ENCODE assay signal across 1 cellular context in genomic region chr19:1104452-1105216, GRCh38.
A peak's percentile ranks its signal among the peaks of the same experiment; 100 is the strongest.
TF ChIP-seq lines count a peak whose summit lies in the region.

No MANE protein-coding gene starts in this region.

TF ChIP-seq in HepG2, 621 proteins besides CTCF, POLR2A, EP300 and RAD21 (continued from another document and continues in another):
- TF ChIP-seq KDM6A (CRISPR knock-in tag; IDR thresholded peaks at IDR 0.05; ENCODE audit: low read depth): no peak
- no peak for TF ChIP-seq HBP1 (CRISPR knock-in tag; IDR thresholded peaks at IDR 0.05; ENCODE audit: low read depth)
- peak; percentile 87; the same call in 1 of the 2 replicates for TF ChIP-seq ZNF816 (CRISPR knock-in tag; IDR thresholded peaks at IDR 0.05; ENCODE audit: borderline replicate concordance)
- TF ChIP-seq MED8 (CRISPR knock-in tag; IDR thresholded peaks at IDR 0.05; ENCODE audit: insufficient replicate concordance): no peak
- TF ChIP-seq ZNF616 (CRISPR knock-in tag; IDR thresholded peaks at IDR 0.05; ENCODE audit: low read depth): no peak
- no peak for TF ChIP-seq ZNF781 (CRISPR knock-in tag; IDR thresholded peaks at IDR 0.05; ENCODE audit: borderline replicate concordance, not compliant biosample characterization)
- 0 out of 2 replicates have a peak, but pooled peaks have one; percentile 37 for TF ChIP-seq ZNF670 (CRISPR knock-in tag; IDR thresholded peaks at IDR 0.05; ENCODE audit: borderline replicate concordance)
- TF ChIP-seq HIVEP1 (CRISPR knock-in tag; IDR thresholded peaks at IDR 0.05): 0 out of 2 replicates have a peak, but pooled peaks have one; percentile 34
- peak; percentile 58; the same call in 1 of the 2 replicates for TF ChIP-seq AKAP8 (CRISPR knock-in tag; IDR thresholded peaks at IDR 0.05)
- no peak for TF ChIP-seq ZNF746 (CRISPR knock-in tag; IDR thresholded peaks at IDR 0.05)
- no peak for TF ChIP-seq PRDM4 (CRISPR knock-in tag; IDR thresholded peaks at IDR 0.05; ENCODE audit: borderline replicate concordance)
- no peak for TF ChIP-seq RERE (CRISPR knock-in tag; IDR thresholded peaks at IDR 0.05; ENCODE audit: low read depth)
- no peak for TF ChIP-seq ZNF543 (CRISPR knock-in tag; IDR thresholded peaks at IDR 0.05)
- TF ChIP-seq REL (CRISPR knock-in tag; conservative IDR thresholded peaks at IDR 0.05): no peak
- no peak; the same call in 1 of the 2 replicates for TF ChIP-seq SAP130 (CRISPR knock-in tag; IDR thresholded peaks at IDR 0.05; ENCODE audit: low read depth)
- peak; percentile 49; the same call in 1 of the 2 replicates for TF ChIP-seq CREB1 (IDR thresholded peaks at IDR 0.05)
- TF ChIP-seq CREB1 (CRISPR knock-in tag; IDR thresholded peaks at IDR 0.05): no peak
- TF ChIP-seq ATF5 (CRISPR knock-in tag; IDR thresholded peaks at IDR 0.05; ENCODE audit: low read depth): no peak
- no peak for TF ChIP-seq ZNF639 (CRISPR knock-in tag; conservative IDR thresholded peaks at IDR 0.05)
- no peak for TF ChIP-seq ZBTB1 (CRISPR knock-in tag; IDR thresholded peaks at IDR 0.05; ENCODE audit: borderline replicate concordance)
- TF ChIP-seq HOXA7 (CRISPR knock-in tag; IDR thresholded peaks at IDR 0.05): no peak
- TF ChIP-seq SETDB1 (CRISPR knock-in tag; IDR thresholded peaks at IDR 0.05; ENCODE audit: borderline replicate concordance): no peak
- no peak for TF ChIP-seq ZFAT (CRISPR knock-in tag; conservative IDR thresholded peaks at IDR 0.05)
- TF ChIP-seq HMGXB3 (CRISPR knock-in tag; IDR thresholded peaks at IDR 0.05; ENCODE audit: borderline replicate concordance): no peak
- no peak for TF ChIP-seq ZZZ3 (CRISPR knock-in tag; IDR thresholded peaks at IDR 0.05; ENCODE audit: borderline replicate concordance)
- no peak for TF ChIP-seq ZNF562 (CRISPR knock-in tag; IDR thresholded peaks at IDR 0.05; ENCODE audit: borderline replicate concordance)
- no peak for TF ChIP-seq PRDM10 (CRISPR knock-in tag; IDR thresholded peaks at IDR 0.05; ENCODE audit: low read depth)
- no peak for TF ChIP-seq ATRX (CRISPR knock-in tag; IDR thresholded peaks at IDR 0.05; ENCODE audit: borderline replicate concordance)
- TF ChIP-seq FOXA1 (IDR thresholded peaks at IDR 0.05): no peak
- no peak for TF ChIP-seq FOXA1 (CRISPR knock-in tag; IDR thresholded peaks at IDR 0.05)
- no peak for TF ChIP-seq NFYB (CRISPR knock-in tag; IDR thresholded peaks at IDR 0.05)
- TF ChIP-seq ERF (CRISPR knock-in tag; IDR thresholded peaks at IDR 0.05): 0 out of 2 replicates have a peak, but pooled peaks have one; percentile 18
- TF ChIP-seq SYNCRIP (IDR thresholded peaks at IDR 0.05; ENCODE audit: insufficient read depth, low read depth, low read length): no peak
- no peak for TF ChIP-seq CREB3 (CRISPR knock-in tag; IDR thresholded peaks at IDR 0.05)
- no peak for TF ChIP-seq TBX3 (IDR thresholded peaks at IDR 0.05; ENCODE audit: borderline replicate concordance)
- TF ChIP-seq ZSCAN25 (CRISPR knock-in tag; IDR thresholded peaks at IDR 0.05): no peak
- no peak for TF ChIP-seq JUND (CRISPR knock-in tag; IDR thresholded peaks at IDR 0.05)
- 0 out of 2 replicates have a peak, but pooled peaks have one; percentile 34 for TF ChIP-seq ZSCAN21 (CRISPR knock-in tag; IDR thresholded peaks at IDR 0.05; ENCODE audit: borderline replicate concordance)
- TF ChIP-seq PHF21A (CRISPR knock-in tag; IDR thresholded peaks at IDR 0.05): no peak; the same call in 1 of the 2 replicates
- no peak for TF ChIP-seq ZNF550 (CRISPR knock-in tag; IDR thresholded peaks at IDR 0.05; ENCODE audit: borderline replicate concordance)
- TF ChIP-seq ASH2L (IDR thresholded peaks at IDR 0.05; ENCODE audit: insufficient read length, low read depth, low read length): no peak
- no peak for TF ChIP-seq ATF1 (CRISPR knock-in tag; IDR thresholded peaks at IDR 0.05)
